Comparison of ENCODE assay signal across 8 cellular contexts in the genomic region with DNA sequence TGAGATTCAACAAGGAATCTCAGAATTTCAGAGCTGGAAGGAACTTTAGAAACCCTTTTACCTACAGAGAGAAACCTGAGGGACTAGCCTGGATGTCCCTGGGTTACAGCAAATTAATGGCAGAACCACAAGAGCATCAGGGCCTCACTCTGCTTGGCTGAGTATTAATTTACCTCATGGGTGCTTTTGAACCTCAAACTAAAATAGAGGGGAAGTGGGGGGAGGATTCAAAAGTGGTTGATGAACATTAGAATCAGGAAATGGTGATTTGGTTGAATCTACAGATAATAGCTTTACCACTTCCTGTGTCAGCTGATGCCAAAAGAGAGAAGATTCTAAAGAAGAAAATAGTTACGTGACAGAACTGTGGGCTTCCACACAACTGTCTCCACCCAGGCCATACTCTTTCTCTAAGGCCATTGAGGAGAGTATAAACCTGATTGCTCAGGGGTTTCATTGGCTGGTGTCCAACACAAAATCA. TPM values are rescaled to one million over a fixed set of nuclear protein-coding genes. Genes with fewer than 3 reads are reported as not detected.
A peak's percentile ranks its signal among the peaks of the same experiment; 100 is the strongest.
DNase-seq lines count a peak whose midpoint lies in the region; ATAC-seq and TF ChIP-seq lines count a peak whose summit lies in the region.

No MANE protein-coding gene starts in this region.

- peak overlapping the region; percentile 7 to 82 (median 32) for H3K27ac Mint-ChIP-seq in IgD-negative memory B cell

- peak overlapping the region; percentile 1 to 70 (median 39) for H3K4me3 Mint-ChIP-seq in IgD-negative memory B cell

- 76 to 77% methylated on average over 1 of the region's 1 CpG for WGBS in thyroid gland, 2 donors

- H3K36me3 Mint-ChIP-seq in IgD-negative memory B cell: no peaks in the 10 kb centered on the region

- H3K4me1 Mint-ChIP-seq in IgD-negative memory B cell: peaks cover 30 to 60% (median 53%) of the 10 kb centered on the region in 3 donors

- H3K27ac ChIP-seq in thyroid gland: no peak overlapping the region

- ATAC-seq in GM18498 (IDR thresholded peaks at IDR 0.05; ENCODE audit: unreplicated experiment) (peak; percentile 68), GM21367 (IDR thresholded peaks at IDR 0.05; ENCODE audit: unreplicated experiment) (peak; percentile 47)

- peaks cover 40% of the 10 kb centered on the region for H3K27me3 Mint-ChIP-seq in IgD-negative memory B cell

- H3K9me3 ChIP-seq in thyroid gland: no peaks in the 10 kb centered on the region

- no peaks in the 10 kb centered on the region for H3K4me1 ChIP-seq in thyroid gland

- no peak for TF ChIP-seq POLR2A in thyroid gland (IDR thresholded peaks at IDR 0.05)

- H3K36me3 ChIP-seq in thyroid gland: no peaks in the 10 kb centered on the region

- peak; percentile 91 for DNase-seq in central memory CD4-positive, alpha-beta T cell
- DNase-seq in cerebellar cortex (ENCODE audit: low spot score) (no peak), thyroid gland (no peak), NCI-H1092 treated with DMSO at 0.1 percent for 48 hours (lab: John Stamatoyannopoulos, UW) (no peak), SK-N-DZ (ENCODE audit: low spot score) (no peak)

- H3K9me3 Mint-ChIP-seq in IgD-negative memory B cell: peaks cover 0 to 16% (median 6%) of the 10 kb centered on the region in 3 donors

- no peaks in the 10 kb centered on the region for H3K27me3 ChIP-seq in thyroid gland

- intact Hi-C loops in thyroid gland (cut with DNase I): no loop called here

- no peak for TF ChIP-seq CTCF in thyroid gland (IDR thresholded peaks at IDR 0.05)

- no peak overlapping the region for H3K4me3 ChIP-seq in thyroid gland (replicated peaks in 1 of 3)

RNA-seq across cellular contexts. Expression of a gene that starts 11.3 kb away (rescaled TPM):
- 11.5 TPM for polyA plus RNA-seq in IgD-negative memory B cell
- total RNA-seq in thyroid gland: 1 to 10 TPM in 2 of 4 donors, under 1 TPM in 2; 0.33 to 2.1 (median 1.0) TPM
- not detected in 2 replicates for polyA plus RNA-seq in SK-N-DZ (2014; cell fraction: cytosol; rRNA removed)
- polyA plus RNA-seq in SK-N-DZ (2014; cell fraction: nucleus; rRNA removed): not detected in 2 replicates
